8 cellular contexts compared by ENCODE assay signal in genomic region chr1:51729824-51730284, GRCh38.
DNase-seq lines count a peak whose midpoint lies in the region; ATAC-seq and TF ChIP-seq lines count a peak whose summit lies in the region.

No MANE protein-coding gene starts in this region.

- in situ Hi-C loops in Panc1 (cut with HindIII; ENCODE audit: low pct_unique_long_range_greater_than_20kb, low sequenced_read_pairs), result no loop called here

- H3K9me3 ChIP-seq in Panc1 (ENCODE audit: control insufficient read depth, insufficient read depth, low read depth, low read length), result no peaks in the 10 kb centered on the region
- no peaks in the 10 kb centered on the region for H3K9me3 ChIP-seq in naive thymus-derived CD4-positive, alpha-beta T cell (ENCODE audit: control insufficient read depth in 2 of 3, low read length in 3 of 3)

- no peaks in the 10 kb centered on the region for H3K36me3 Mint-ChIP-seq in activated naive CD4-positive, alpha-beta T cell treated with anti-CD3 and anti-CD28 coated beads for 36 hours (ENCODE audit: low read depth)
- H3K36me3 Mint-ChIP-seq in naive thymus-derived CD4-positive, alpha-beta T cell, result peaks cover 0 to 2% (median 0%) of the 10 kb centered on the region in 5 donors

- H3K4me1 ChIP-seq in Panc1 (ENCODE audit: control insufficient read depth, insufficient read depth, low read length), result peaks cover 44% of the 10 kb centered on the region
- H3K4me1 ChIP-seq in naive thymus-derived CD4-positive, alpha-beta T cell (ENCODE audit: control insufficient read depth in 2 of 2, insufficient read depth in 2 of 2, low read length in 2 of 2), result peaks cover 13 to 25% of the 10 kb centered on the region in 2 donors

- intact Hi-C loops in activated naive CD4-positive, alpha-beta T cell treated with anti-CD3 and anti-CD28 coated beads for 36 hours (cut with micrococcal nuclease), result loop anchor here (1.0 to 5.0 kb wide), 9 partner anchors 37 to 759 kb away; partner anchors contain the start of genes BTF3L4, CDKN2C, EPS15 and NRDC
- intact Hi-C loops in Panc1 (cut with micrococcal nuclease; ENCODE audit: unreplicated experiment), result no loop called here
- intact Hi-C loops in naive thymus-derived CD4-positive, alpha-beta T cell (cut with micrococcal nuclease), result loop anchor here (1.0 to 10.0 kb wide), 11 partner anchors 39 to 765 kb away; partner anchors contain the start of genes OSBPL9 (in 2 of the 2), RNF11 (in 2 of the 2), BTF3L4 (in 1 of the 2) and EPS15 (in 1 of the 2)

- CTCF ChIA-PET in activated naive CD4-positive, alpha-beta T cell treated with anti-CD3 and anti-CD28 coated beads for 36 hours (lab: Charles Lee), result interaction anchor here (0.6 to 1.8 kb wide), 2 partner anchors 39 to 102 kb away, joined by 5 to 7 read pairs; no protein-coding TSS in a partner anchor
- CTCF ChIA-PET in Panc1 (lab: Charles Lee), result no interaction called here
- CTCF ChIA-PET in naive thymus-derived CD4-positive, alpha-beta T cell (lab: Charles Lee), result interaction anchor here (1.1 kb wide), 1 partner anchor 39 kb away, joined by 4 read pairs; no protein-coding TSS in a partner anchor

- H3K4me3 ChIP-seq in Panc1 (ENCODE audit: low read depth in 2 of 2, low read length in 2 of 2) (peak overlapping the region; percentile 83 to 84), epithelial cell of esophagus (ENCODE audit: low read length) (peak overlapping the region; percentile 74)
- peak overlapping the region; percentile 87 for H3K4me3 ChIP-seq in naive thymus-derived CD4-positive, alpha-beta T cell (ENCODE audit: low read length)

- TSS peak; percentile 51 for BruUV-seq in Panc1 (replicated peaks; lab: Mats Ljungman, UMichigan)

- POLR2A ChIA-PET in Panc1 (lab: Charles Lee), result interaction anchor here (0.7 to 0.8 kb wide), 2 partner anchors 10 to 40 kb away, joined by 6 to 9 read pairs; no protein-coding TSS in a partner anchor
- POLR2A ChIA-PET in naive thymus-derived CD4-positive, alpha-beta T cell (lab: Charles Lee), result interaction anchor here (0.6 to 2.2 kb wide), 6 partner anchors 9 to 1490 kb away, joined by 3 to 9 read pairs (median 4); partner anchors contain the start of gene NRDC

- DNase-seq in activated naive CD4-positive, alpha-beta T cell treated with anti-CD3 and anti-CD28 coated beads for 36 hours, result no peak
- no peak for DNase-seq in activated naive CD4-positive, alpha-beta T cell treated with Interleukin-2 at 50 U/mL for 16 hours
- DNase-seq in Panc1 (ENCODE audit: low read depth, low spot score), result no peak
- DNase-seq in epithelial cell of esophagus (ENCODE audit: low read depth), result no peak
- peak in 1 of 9 donors; percentile 7 for DNase-seq in naive thymus-derived CD4-positive, alpha-beta T cell
- no peak for DNase-seq in HuH-7 (ENCODE audit: low spot score)

- ATAC-seq in HG02885 (IDR thresholded peaks at IDR 0.05; ENCODE audit: poor library complexity, unreplicated experiment), result peak; percentile 28
- peak; percentile 57 for ATAC-seq in Panc1
- peak; percentile 8 for ATAC-seq in naive thymus-derived CD4-positive, alpha-beta T cell
- no peak for ATAC-seq in HG03378 (IDR thresholded peaks at IDR 0.05; ENCODE audit: unreplicated experiment)

- peak overlapping the region; percentile 87 for H3K4me3 Mint-ChIP-seq in activated naive CD4-positive, alpha-beta T cell treated with anti-CD3 and anti-CD28 coated beads for 36 hours
- peak overlapping the region; percentile 88 to 94 (median 92) for H3K4me3 Mint-ChIP-seq in naive thymus-derived CD4-positive, alpha-beta T cell

- peaks cover 36% of the 10 kb centered on the region for H3K4me1 Mint-ChIP-seq in activated naive CD4-positive, alpha-beta T cell treated with anti-CD3 and anti-CD28 coated beads for 36 hours (ENCODE audit: low read depth)
- H3K4me1 Mint-ChIP-seq in naive thymus-derived CD4-positive, alpha-beta T cell, result peaks cover 22 to 61% (median 52%) of the 10 kb centered on the region in 7 donors

- H3K27me3 ChIP-seq in Panc1 (ENCODE audit: control insufficient read depth, insufficient read depth, low read length), result no peaks in the 10 kb centered on the region
- no peaks in the 10 kb centered on the region for H3K27me3 ChIP-seq in naive thymus-derived CD4-positive, alpha-beta T cell (ENCODE audit: control insufficient read depth in 2 of 2, insufficient read depth in 2 of 2, low read length in 2 of 2)

- H3K27me3 Mint-ChIP-seq in activated naive CD4-positive, alpha-beta T cell treated with anti-CD3 and anti-CD28 coated beads for 36 hours (ENCODE audit: low read depth), result no peaks in the 10 kb centered on the region
- H3K27me3 Mint-ChIP-seq in naive thymus-derived CD4-positive, alpha-beta T cell, result no peaks in the 10 kb centered on the region

- no peaks in the 10 kb centered on the region; the same call in 1 of the 2 replicates for H3K36me3 ChIP-seq in Panc1 (ENCODE audit: control insufficient read depth, insufficient read depth, low read length)
- peaks cover 0 to 7% (median 0%) of the 10 kb centered on the region in 3 experiments for H3K36me3 ChIP-seq in naive thymus-derived CD4-positive, alpha-beta T cell (ENCODE audit: control insufficient read depth in 2 of 3, insufficient read depth in 3 of 3, low read length in 3 of 3)

- peak overlapping the region; percentile 87 for H3K27ac Mint-ChIP-seq in activated naive CD4-positive, alpha-beta T cell treated with anti-CD3 and anti-CD28 coated beads for 36 hours
- peak overlapping the region; percentile 77 to 93 (median 89) for H3K27ac Mint-ChIP-seq in naive thymus-derived CD4-positive, alpha-beta T cell

- no peaks in the 10 kb centered on the region for H3K9me3 Mint-ChIP-seq in activated naive CD4-positive, alpha-beta T cell treated with anti-CD3 and anti-CD28 coated beads for 36 hours
- H3K9me3 Mint-ChIP-seq in naive thymus-derived CD4-positive, alpha-beta T cell, result no peaks in the 10 kb centered on the region

- TF ChIP-seq CTCF in Panc1 (IDR thresholded peaks at IDR 0.05) (no peak), epithelial cell of esophagus (IDR thresholded peaks at IDR 0.05; ENCODE audit: insufficient read depth, low read depth, low read length, missing control alignments) (no peak)

- H3K27ac ChIP-seq in Panc1 (ENCODE audit: low read length), result peak overlapping the region; percentile 91
- H3K27ac ChIP-seq in naive thymus-derived CD4-positive, alpha-beta T cell (ENCODE audit: low read depth, low read length), result peak overlapping the region; percentile 78
